Comparison of ENCODE assay signal across 1 cellular context in genomic region chr13:110455941-110456340, GRCh38.
TF ChIP-seq lines count a peak whose summit lies in the region.

No MANE protein-coding gene starts in this region.

TF ChIP-seq in H1, 55 proteins besides CTCF, POLR2A, EP300 and RAD21 (continued from another document):
- TF ChIP-seq, protein P1, sequence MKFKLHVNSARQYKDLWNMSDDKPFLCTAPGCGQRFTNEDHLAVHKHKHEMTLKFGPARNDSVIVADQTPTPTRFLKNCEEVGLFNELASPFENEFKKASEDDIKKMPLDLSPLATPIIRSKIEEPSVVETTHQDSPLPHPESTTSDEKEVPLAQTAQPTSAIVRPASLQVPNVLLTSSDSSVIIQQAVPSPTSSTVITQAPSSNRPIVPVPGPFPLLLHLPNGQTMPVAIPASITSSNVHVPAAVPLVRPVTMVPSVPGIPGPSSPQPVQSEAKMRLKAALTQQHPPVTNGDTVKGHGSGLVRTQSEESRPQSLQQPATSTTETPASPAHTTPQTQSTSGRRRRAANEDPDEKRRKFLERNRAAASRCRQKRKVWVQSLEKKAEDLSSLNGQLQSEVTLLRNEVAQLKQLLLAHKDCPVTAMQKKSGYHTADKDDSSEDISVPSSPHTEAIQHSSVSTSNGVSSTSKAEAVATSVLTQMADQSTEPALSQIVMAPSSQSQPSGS (IDR thresholded peaks at IDR 0.05; ENCODE audit: low read length): peak; percentile 83
- TF ChIP-seq, protein P2, sequence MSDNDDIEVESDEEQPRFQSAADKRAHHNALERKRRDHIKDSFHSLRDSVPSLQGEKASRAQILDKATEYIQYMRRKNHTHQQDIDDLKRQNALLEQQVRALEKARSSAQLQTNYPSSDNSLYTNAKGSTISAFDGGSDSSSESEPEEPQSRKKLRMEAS (IDR thresholded peaks at IDR 0.05): peak; percentile 84
- TF ChIP-seq NRF1 (IDR thresholded peaks at IDR 0.05; ENCODE audit: low read depth, low read length) (no peak), FOSL1 (IDR thresholded peaks at IDR 0.05; ENCODE audit: insufficient read depth, low read depth, low read length) (no peak), SRF (IDR thresholded peaks at IDR 0.05; ENCODE audit: low read depth, low read length) (no peak), HDAC2 (IDR thresholded peaks at IDR 0.05; ENCODE audit: borderline replicate concordance in 1 of 2, low read depth in 2 of 2, low read length in 2 of 2) (peak in 1 of 2 experiments; percentile 57; a peak in 1 of 4 replicates), BACH1 (IDR thresholded peaks at IDR 0.05; ENCODE audit: low read length) (peak; percentile 98), MAFK (IDR thresholded peaks at IDR 0.05; ENCODE audit: low read depth, low read length) (peak; percentile 93; the same call in 1 of the 2 replicates), JUND (IDR thresholded peaks at IDR 0.05; ENCODE audit: low read length) (0 out of 2 replicates have a peak, but pooled peaks have one; percentile 26), YY1 (IDR thresholded peaks at IDR 0.05; ENCODE audit: low read depth, low read length) (peak; percentile 85), HDAC6 (IDR thresholded peaks at IDR 0.05; ENCODE audit: low read depth, low read length) (no peak), SIN3A (conservative IDR thresholded peaks at IDR 0.05 in 1 of 2, IDR thresholded peaks at IDR 0.05 in 1 of 2; ENCODE audit: low read depth in 1 of 2, low read length in 2 of 2) (0 out of 4 replicates have a peak, but pooled peaks of 1 of the 2 experiments have one; percentile 57), RXRA (IDR thresholded peaks at IDR 0.05; ENCODE audit: insufficient read depth, low read depth, low read length) (no peak), CREB1 (IDR thresholded peaks at IDR 0.05) (peak; percentile 83)
